ENCODE assay signal across 8 cellular contexts in the genomic region with DNA sequence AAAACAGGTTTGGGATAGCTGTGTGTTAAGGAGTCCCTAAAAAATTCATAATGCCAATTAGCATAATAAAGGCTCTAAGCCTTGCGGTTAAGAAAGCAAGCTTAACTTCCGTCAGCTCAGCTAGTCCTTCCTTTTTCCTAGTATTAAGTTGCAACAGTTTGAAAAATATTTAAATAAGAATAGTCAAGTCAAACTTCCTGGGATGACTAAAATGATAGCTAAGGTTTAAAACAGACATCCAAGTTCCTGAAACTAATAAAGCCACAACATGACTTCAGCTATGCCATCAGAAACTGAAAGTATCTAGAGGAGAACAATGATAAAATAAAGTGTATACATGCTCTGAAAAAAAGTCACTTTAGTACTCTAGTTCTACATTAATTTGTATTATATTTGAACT. TPM values are rescaled to one million over a fixed set of nuclear protein-coding genes. Genes with fewer than 3 reads are reported as not detected.
DNase-seq lines count a peak whose midpoint lies in the region; ATAC-seq, FAIRE-seq and TF ChIP-seq lines count a peak whose summit lies in the region.

No MANE protein-coding gene starts in this region.

- H3K4me1 ChIP-seq in lower lobe of right lung, result peaks cover 56% of the 10 kb centered on the region

- TF ChIP-seq CTCF in AG09309 (IDR thresholded peaks at IDR 0.05; ENCODE audit: control insufficient read depth, insufficient read depth, low read depth, low read length, missing control alignments), result no peak
- TF ChIP-seq CTCF in astrocyte of the cerebellum (IDR thresholded peaks at IDR 0.05; ENCODE audit: low read depth, low read length, missing control alignments), result no peak
- TF ChIP-seq CTCF in lower lobe of right lung (IDR thresholded peaks at IDR 0.05), result no peak

- in situ Hi-C loops in astrocyte of the cerebellum (cut with HindIII; ENCODE audit: low sequenced_read_pairs), result no loop called here

- no peaks in the 10 kb centered on the region for H3K27me3 ChIP-seq in lower lobe of right lung (ENCODE audit: low read depth)

- H3K4me3 ChIP-seq in AG09309 (ENCODE audit: control insufficient read depth, low read depth, low read length) (peak overlapping the region; percentile 61), astrocyte of the cerebellum (ENCODE audit: low read depth, low read length) (peak overlapping the region; percentile 97), lower lobe of right lung (peak overlapping the region; percentile 78)

- peak overlapping the region; percentile 97 for H3K27ac ChIP-seq in lower lobe of right lung
- H3K27ac ChIP-seq in caudate nucleus (ENCODE audit: low read depth, low read length), result no peak overlapping the region

- peak overlapping the region in 2 of 3 donors; percentile 73 to 85 for H3K27ac Mint-ChIP-seq in IgD-negative memory B cell

- H3K9me3 Mint-ChIP-seq in IgD-negative memory B cell, result no peaks in the 10 kb centered on the region

- H3K36me3 ChIP-seq in lower lobe of right lung, result no peaks in the 10 kb centered on the region

- DNase-seq in AG09309 (ENCODE audit: low read depth), result no peak
- DNase-seq in astrocyte of the cerebellum (ENCODE audit: low read depth), result no peak
- no peak for DNase-seq in lower lobe of right lung
- DNase-seq in GM03348 (ENCODE audit: low spot score), result no peak
- no peak for DNase-seq in caudate nucleus (lab: John Stamatoyannopoulos, UW)
- DNase-seq in NCI-H1092 treated with DMSO at 0.1 percent for 48 hours (lab: John Stamatoyannopoulos, UW), result no peak
- DNase-seq in GM12891 (ENCODE audit: insufficient read length, low spot score), result no peak

- H3K36me3 Mint-ChIP-seq in IgD-negative memory B cell, result peaks cover 2% of the 10 kb centered on the region

- no peak for FAIRE-seq in GM12891 (lab: Jason Lieb, UNC)

- no peaks in the 10 kb centered on the region for H3K27me3 Mint-ChIP-seq in IgD-negative memory B cell

- H3K4me1 Mint-ChIP-seq in IgD-negative memory B cell, result peaks cover 35 to 50% (median 46%) of the 10 kb centered on the region in 3 donors

- ATAC-seq in lower lobe of right lung, result no peak

- no peak for TF ChIP-seq POLR2A in GM12891 (IDR thresholded peaks at IDR 0.05; ENCODE audit: low read depth, low read length)

- intact Hi-C loops in lower lobe of right lung (cut with DNase I), result no loop called here

- H3K9me3 ChIP-seq in lower lobe of right lung, result no peaks in the 10 kb centered on the region

- peak overlapping the region; percentile 92 to 100 (median 98) for H3K4me3 Mint-ChIP-seq in IgD-negative memory B cell

TF ChIP-seq in GM12891, 5 proteins besides CTCF, POLR2A, EP300 and RAD21:
- TF ChIP-seq TAF1 (IDR thresholded peaks at IDR 0.05; ENCODE audit: low read depth, low read length) (no peak), PAX5 (IDR thresholded peaks at IDR 0.05; ENCODE audit: insufficient read depth, low read length, severe bottlenecking) (no peak), POU2F2 (IDR thresholded peaks at IDR 0.05; ENCODE audit: low read depth, low read length) (no peak), SPI1 (IDR thresholded peaks at IDR 0.05; ENCODE audit: low read depth, low read length) (no peak), POLR2AphosphoS5 (IDR thresholded peaks at IDR 0.05; ENCODE audit: low read depth, low read length) (no peak; the same call in 1 of the 2 replicates)

RNA-seq across cellular contexts. Expression of gene AKIRIN2, which starts 3.4 kb away (rescaled TPM):
- 84.6 TPM for polyA plus RNA-seq in IgD-negative memory B cell
- total RNA-seq in lower lobe of right lung, result 67.6 TPM
- 50.7 TPM for polyA plus RNA-seq in GM12891 (2012; ENCODE audit: low read depth, missing spikeins)
